Comparison of ENCODE assay signal across 39 cellular contexts in the genomic region with DNA sequence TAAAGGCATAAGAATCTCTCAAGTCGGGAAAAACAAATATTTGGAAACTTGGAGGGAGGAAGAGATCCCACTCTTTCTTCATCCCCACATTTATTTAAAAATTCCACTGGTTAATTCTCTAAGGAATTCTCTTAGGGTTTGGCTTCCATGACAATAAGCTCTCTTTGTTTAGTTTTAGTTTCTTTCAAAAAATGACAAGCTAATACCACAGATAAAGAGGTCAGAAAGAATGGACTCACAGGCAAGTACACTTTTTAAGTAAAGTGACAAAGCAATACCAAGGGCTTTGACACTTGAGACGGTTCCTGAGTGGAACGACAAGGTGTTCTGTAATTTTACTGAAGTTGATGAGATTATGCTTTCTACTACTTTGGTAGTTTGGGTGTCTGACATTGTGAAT.
"Had no signal": no experiment of that assay in that cellular context is flagged by ENCODE, and none has a peak within 500 bp of the region (broad histone marks: within the 10 kb centered on the region; RNA-seq: fewer than 3 reads in every experiment).

No MANE protein-coding gene starts in this region.

- H3K36me3 ChIP-seq: adrenal gland, ascending aorta, brain microvascular endothelial cell, breast epithelium, cardiac muscle cell had no signal

- H3K27me3 ChIP-seq: adrenal gland, ascending aorta, body of pancreas, brain microvascular endothelial cell, breast epithelium, cardiac muscle cell had no signal

- ATAC-seq: activated naive CD4-positive, alpha-beta T cell treated with anti-CD3 and anti-CD28 coated beads, Interleukin-2, amount 50 U/mL, for 72 hours; activated naive CD8-positive, alpha-beta T cell treated with anti-CD3 and anti-CD28 coated beads, Interleukin-2, amount 50 U/mL, for 24 hours; activated T-cell treated with anti-CD3 and anti-CD28 coated beads, Interleukin-2, amount 50 U/mL, for 4 hours; activated T-cell treated with anti-CD3 and anti-CD28 coated beads, Interleukin-2, amount 50 U/mL, for 72 hours; activated T-helper 17 cell treated with anti-CD3 and anti-CD28 coated beads, Interleukin-2, amount 50 U/mL, for 72 hours; body of pancreas had no signal

- H3K36me3 Mint-ChIP-seq: activated naive CD4-positive, alpha-beta T cell treated with anti-CD3 and anti-CD28 coated beads, Interleukin-2, amount 10 ng/mL, durations not matched to agents 7 days and 5 days; activated naive CD4-positive, alpha-beta T cell treated with anti-CD3 and anti-CD28 coated beads, Interleukin-2, amount 50 U/mL, for 24 hours; activated naive CD4-positive, alpha-beta T cell treated with anti-CD3 and anti-CD28 coated beads, Interleukin-2, amount 50 U/mL, for 72 hours; activated naive CD8-positive, alpha-beta T cell; activated naive CD8-positive, alpha-beta T cell treated with anti-CD3 and anti-CD28 coated beads for 36 hours; activated naive CD8-positive, alpha-beta T cell treated with anti-CD3 and anti-CD28 coated beads, Interleukin-2, amount 10 ng/mL, durations not matched to agents 7 days and 5 days; brain had no signal

- H3K4me1 ChIP-seq: adrenal gland, ascending aorta, breast epithelium had no signal

- H3K27ac ChIP-seq: adrenal gland, ascending aorta, body of pancreas, brain microvascular endothelial cell, breast epithelium, cardiac muscle cell had no signal

- H3K4me1 Mint-ChIP-seq: activated naive CD4-positive, alpha-beta T cell treated with anti-CD3 and anti-CD28 coated beads, Interleukin-2, amount 10 ng/mL, durations not matched to agents 7 days and 5 days; activated naive CD4-positive, alpha-beta T cell treated with anti-CD3 and anti-CD28 coated beads, Interleukin-2, amount 50 U/mL, for 24 hours; activated naive CD8-positive, alpha-beta T cell treated with anti-CD3 and anti-CD28 coated beads for 36 hours; activated naive CD8-positive, alpha-beta T cell treated with anti-CD3 and anti-CD28 coated beads, Interleukin-2, amount 10 ng/mL, durations not matched to agents 7 days and 5 days; activated naive CD8-positive, alpha-beta T cell treated with anti-CD3 and anti-CD28 coated beads, Interleukin-2, amount 50 U/mL, for 24 hours; activated T-helper 17 cell treated with anti-CD3 and anti-CD28 coated beads, Interleukin-2, amount 50 U/mL, for 72 hours; brain; central memory CD8-positive, alpha-beta T cell had no signal

- DNase-seq: activated effector memory CD4-positive, alpha-beta T cell treated with anti-CD3 and anti-CD28 coated beads, Interleukin-2, amount 50 U/mL, for 16 hours; activated effector memory CD4-positive, alpha-beta T cell treated with Interleukin-2 at 50 U/mL for 16 hours; activated gamma-delta T cell; activated gamma-delta T cell treated with Interleukin-2 at 50 U/mL for 16 hours; activated naive CD4-positive, alpha-beta T cell; activated naive CD4-positive, alpha-beta T cell treated with anti-CD3 and anti-CD28 coated beads for 36 hours; activated naive CD4-positive, alpha-beta T cell treated with anti-CD3 and anti-CD28 coated beads, Interleukin-2, amount 10 ng/mL, durations not matched to agents 7 days and 5 days; activated naive CD4-positive, alpha-beta T cell treated with anti-CD3 and anti-CD28 coated beads, Interleukin-2, amount 50 U/mL, for 16 hours; activated naive CD4-positive, alpha-beta T cell treated with Interleukin-2 at 50 U/mL for 16 hours; activated naive CD8-positive, alpha-beta T cell treated with anti-CD3 and anti-CD28 coated beads for 36 hours; activated naive CD8-positive, alpha-beta T cell treated with anti-CD3 and anti-CD28 coated beads, Interleukin-2, amount 10 ng/mL, durations not matched to agents 7 days and 5 days; activated naive CD8-positive, alpha-beta T cell treated with anti-CD3 and anti-CD28 coated beads, Interleukin-2, amount 50 U/mL, for 24 hours; activated T-cell treated with anti-CD3 and anti-CD28 coated beads for 4 hours; activated T-cell treated with anti-CD3 and anti-CD28 coated beads, Interleukin-2, amount 50 U/mL, for 1 hour; activated T-cell treated with anti-CD3 and anti-CD28 coated beads, Interleukin-2, amount 50 U/mL, for 24 hours; activated T-cell treated with anti-CD3 and anti-CD28 coated beads, Interleukin-2, amount 50 U/mL, for 4 hours; activated T-cell treated with anti-CD3 and anti-CD28 coated beads, Interleukin-2, amount 50 U/mL, for 48 hours; activated T-cell treated with anti-CD3 and anti-CD28 coated beads, Interleukin-2, amount 50 U/mL, for 72 hours; adrenal gland; amniotic stem cell; amygdala; anterior cingulate cortex; aorta; body of pancreas; brain microvascular endothelial cell; caudate nucleus; central memory CD4-positive, alpha-beta T cell; cerebellar nuclear complex had no signal

- H3K27ac Mint-ChIP-seq: activated naive CD4-positive, alpha-beta T cell treated with anti-CD3 and anti-CD28 coated beads for 36 hours; activated naive CD4-positive, alpha-beta T cell treated with anti-CD3 and anti-CD28 coated beads, Interleukin-2, amount 10 ng/mL, durations not matched to agents 7 days and 5 days; activated naive CD4-positive, alpha-beta T cell treated with anti-CD3 and anti-CD28 coated beads, Interleukin-2, amount 50 U/mL, for 24 hours; activated naive CD4-positive, alpha-beta T cell treated with anti-CD3 and anti-CD28 coated beads, Interleukin-2, amount 50 U/mL, for 72 hours; activated naive CD8-positive, alpha-beta T cell; activated naive CD8-positive, alpha-beta T cell treated with anti-CD3 and anti-CD28 coated beads for 36 hours; activated naive CD8-positive, alpha-beta T cell treated with anti-CD3 and anti-CD28 coated beads, Interleukin-2, amount 10 ng/mL, durations not matched to agents 7 days and 5 days; activated naive CD8-positive, alpha-beta T cell treated with anti-CD3 and anti-CD28 coated beads, Interleukin-2, amount 50 U/mL, for 24 hours; activated T-cell treated with anti-CD3 and anti-CD28 coated beads, Interleukin-2, amount 50 U/mL, for 24 hours; activated T-cell treated with anti-CD3 and anti-CD28 coated beads, Interleukin-2, amount 50 U/mL, for 72 hours; activated T-helper 1 cell treated with anti-CD3 and anti-CD28 coated beads, Interleukin-12 subunit alpha, Interleukin-12 subunit beta, Interleukin-2, Interleukin-4 antibody, amounts not matched to agents 30 ng/mL and 10 ng/mL and 1 ng/mL, durations not matched to agents 14 hours and 24 hours and 36 hours; activated T-helper 17 cell treated with anti-CD3 and anti-CD28 coated beads, Interleukin-2, amount 50 U/mL, for 72 hours; activated T-helper 2 cell treated with anti-CD3 and anti-CD28 coated beads, Interferon-gamma antibody, Interleukin-2, Interleukin-4, amounts not matched to agents 10 μg/mL and 5 μg/mL and 100 μg/mL, durations not matched to agents 14 hours and 24 hours and 36 hours; brain had no signal

- H3K9me3 Mint-ChIP-seq: activated naive CD8-positive, alpha-beta T cell treated with anti-CD3 and anti-CD28 coated beads for 36 hours; activated naive CD8-positive, alpha-beta T cell treated with anti-CD3 and anti-CD28 coated beads, Interleukin-2, amount 50 U/mL, for 24 hours; brain had no signal

- H3K27me3 Mint-ChIP-seq: activated naive CD4-positive, alpha-beta T cell treated with anti-CD3 and anti-CD28 coated beads, Interleukin-2, amount 10 ng/mL, durations not matched to agents 7 days and 5 days; activated naive CD4-positive, alpha-beta T cell treated with anti-CD3 and anti-CD28 coated beads, Interleukin-2, amount 50 U/mL, for 24 hours; activated naive CD8-positive, alpha-beta T cell; activated naive CD8-positive, alpha-beta T cell treated with anti-CD3 and anti-CD28 coated beads for 36 hours; activated naive CD8-positive, alpha-beta T cell treated with anti-CD3 and anti-CD28 coated beads, Interleukin-2, amount 10 ng/mL, durations not matched to agents 7 days and 5 days; activated naive CD8-positive, alpha-beta T cell treated with anti-CD3 and anti-CD28 coated beads, Interleukin-2, amount 50 U/mL, for 24 hours; activated T-cell treated with anti-CD3 and anti-CD28 coated beads, Interleukin-2, amount 50 U/mL, for 24 hours; activated T-helper 17 cell treated with anti-CD3 and anti-CD28 coated beads, Interleukin-2, amount 50 U/mL, for 72 hours; central memory CD8-positive, alpha-beta T cell had no signal

- H3K4me3 ChIP-seq: adrenal gland, ascending aorta, body of pancreas, breast epithelium, cardiac muscle cell had no signal

- H3K4me3 Mint-ChIP-seq: activated naive CD4-positive, alpha-beta T cell treated with anti-CD3 and anti-CD28 coated beads for 36 hours; activated naive CD4-positive, alpha-beta T cell treated with anti-CD3 and anti-CD28 coated beads, Interleukin-2, amount 10 ng/mL, durations not matched to agents 7 days and 5 days; activated naive CD4-positive, alpha-beta T cell treated with anti-CD3 and anti-CD28 coated beads, Interleukin-2, amount 50 U/mL, for 24 hours; activated naive CD8-positive, alpha-beta T cell; activated naive CD8-positive, alpha-beta T cell treated with anti-CD3 and anti-CD28 coated beads for 36 hours; activated naive CD8-positive, alpha-beta T cell treated with anti-CD3 and anti-CD28 coated beads, Interleukin-2, amount 10 ng/mL, durations not matched to agents 7 days and 5 days; activated naive CD8-positive, alpha-beta T cell treated with anti-CD3 and anti-CD28 coated beads, Interleukin-2, amount 50 U/mL, for 24 hours; activated T-cell treated with anti-CD3 and anti-CD28 coated beads, Interleukin-2, amount 50 U/mL, for 24 hours; activated T-cell treated with anti-CD3 and anti-CD28 coated beads, Interleukin-2, amount 50 U/mL, for 4 hours; activated T-cell treated with anti-CD3 and anti-CD28 coated beads, Interleukin-2, amount 50 U/mL, for 72 hours; activated T-helper 1 cell treated with anti-CD3 and anti-CD28 coated beads, Interleukin-12 subunit alpha, Interleukin-12 subunit beta, Interleukin-2, Interleukin-4 antibody, amounts not matched to agents 30 ng/mL and 10 ng/mL and 1 ng/mL, durations not matched to agents 14 hours and 24 hours and 36 hours; activated T-helper 17 cell treated with anti-CD3 and anti-CD28 coated beads, Interleukin-2, amount 50 U/mL, for 72 hours; brain; central memory CD8-positive, alpha-beta T cell had no signal

- H3K9me3 ChIP-seq: adrenal gland, ascending aorta, body of pancreas, breast epithelium had no signal
